In genomic region chr12:53500776-53501614, GRCh38 we compare ENCODE assay signal across 8 cellular contexts. TPM values are rescaled to one million over a fixed set of nuclear protein-coding genes. Genes with fewer than 3 reads are reported as not detected.
DNase-seq lines count a peak whose midpoint lies in the region; ATAC-seq, FAIRE-seq and TF ChIP-seq lines count a peak whose summit lies in the region.

TARBP2 (plus strand) TSS chr12:53501283; CDS start chr12:53501409, 126 bp downstream.

- dilution Hi-C loops in keratinocyte (cut with MboI; ENCODE audit: extremely low pct_ligation_motif_present, low sequenced_read_pairs), result no loop called here

- no peak for FAIRE-seq in keratinocyte (lab: Jason Lieb, UNC)

- no peaks in the 10 kb centered on the region for H4K20me1 ChIP-seq in keratinocyte (ENCODE audit: control insufficient read depth, extremely low read depth, insufficient read depth, low read length)

- H3K36me3 ChIP-seq in keratinocyte (ENCODE audit: control insufficient read depth in 2 of 2, extremely low read depth in 1 of 2, insufficient read depth in 2 of 2, low read length in 2 of 2), result peaks cover 10 to 14% of the 10 kb centered on the region in 2 experiments

- peak within 1 kb of the TSS; percentile 96 for H2AFZ ChIP-seq in keratinocyte (ENCODE audit: control insufficient read depth, low read length)

- H3K9me1 ChIP-seq in keratinocyte (ENCODE audit: control insufficient read depth, extremely low read depth, insufficient read depth, low read length), result no peaks in the 10 kb centered on the region

- peak; percentile 78 for ATAC-seq in HG03432 (IDR thresholded peaks at IDR 0.05; ENCODE audit: unreplicated experiment)

- peak within 1 kb of the TSS; percentile 79 for H3K4me2 ChIP-seq in keratinocyte (ENCODE audit: control insufficient read depth, extremely low read depth, insufficient read depth, low read depth, low read length)

- TF ChIP-seq POLR2A in GM19099 (IDR thresholded peaks at IDR 0.05; ENCODE audit: extremely low read depth, insufficient read length, low read depth), result peak; percentile 91

- H3K27me3 ChIP-seq in keratinocyte (ENCODE audit: control insufficient read depth, extremely low read depth, insufficient read depth, low read length), result no peaks in the 10 kb centered on the region

- peak within 1 kb of the TSS; percentile 78 for H3K9ac ChIP-seq in keratinocyte (ENCODE audit: control insufficient read depth, extremely low read depth, insufficient read depth, low read length)

- H3K27ac ChIP-seq in keratinocyte (ENCODE audit: control insufficient read depth, insufficient read depth, low read length), result peak within 1 kb of the TSS; percentile 84

- peak; percentile 95 for DNase-seq in AG20443 (ENCODE audit: low spot score)
- DNase-seq in NCI-H510A (lab: John Stamatoyannopoulos, UW), result peak; percentile 95
- peak; percentile 96 for DNase-seq in activated CD4-positive, alpha-beta T cell treated with anti-CD3 and anti-CD28 coated beads for 1 hour
- DNase-seq in cerebellum (ENCODE audit: low spot score), result peak; percentile 98
- peak; percentile 98 for DNase-seq in keratinocyte (ENCODE audit: low read depth, low spot score)
- DNase-seq in stimulated activated CD4-positive, alpha-beta T cell treated with anti-CD3 and anti-CD28 coated beads, Interleukin-15, amount 100 ng/mL, for 1 hour (ENCODE audit: low read depth in 1 of 2, low spot score in 1 of 2), result peak; percentile 91 to 94

- H3K4me1 ChIP-seq in keratinocyte (ENCODE audit: control insufficient read depth, extremely low read depth, insufficient read depth, low read length), result peaks cover 21% of the 10 kb centered on the region

- H3K79me2 ChIP-seq in keratinocyte (ENCODE audit: control insufficient read depth, insufficient read depth, low read length), result peaks cover 11% of the 10 kb centered on the region

- no peak for TF ChIP-seq CTCF in keratinocyte (optimal IDR thresholded peaks at IDR 0.05 in 1 of 3, IDR thresholded peaks at IDR 0.05 in 1 of 3, conservative IDR thresholded peaks at IDR 0.05 in 1 of 3; ENCODE audit: extremely low read depth in 1 of 3, insufficient read depth in 2 of 3, low read length in 3 of 3)

- no peaks in the 10 kb centered on the region for H3K9me3 ChIP-seq in keratinocyte (ENCODE audit: control insufficient read depth, low read depth, low read length)

- peak within 1 kb of the TSS; percentile 55 to 74 (median 71) for H3K4me3 ChIP-seq in keratinocyte (ENCODE audit: control insufficient read depth in 2 of 3, extremely low read depth in 1 of 3, insufficient read depth in 2 of 3, low read depth in 1 of 3, low read length in 3 of 3)

RNA-seq across cellular contexts. Expression of gene TARBP2, which starts in this region (rescaled TPM):
- total RNA-seq in cerebellum, result 26.4 TPM
- 21.0 to 30.3 TPM (median 28.4 TPM) in 3 replicates for polyA plus RNA-seq in keratinocyte
- polyA plus RNA-seq in keratinocyte (2011; ENCODE audit: low read depth), result 3.2 TPM
- polyA plus RNA-seq in keratinocyte (2011; cell fraction: cytosol; rRNA removed), result 16.6 and 25.3 TPM in 2 replicates
- polyA plus RNA-seq in keratinocyte (2011; cell fraction: nucleus; rRNA removed), result 51.7 and 52.1 TPM in 2 replicates
- 16.9 and 28.4 TPM in 2 replicates for polyA plus RNA-seq in keratinocyte (2012; ENCODE audit: low replicate concordance)
- 19.0 to 24.6 TPM (median 20.8 TPM) in 3 replicates for polyA minus RNA-seq in keratinocyte
- polyA minus RNA-seq in keratinocyte (2011; cell fraction: cytosol; rRNA and poly(A)+ RNA removed), result 24.7 TPM
- 9.2 and 9.8 TPM in 2 replicates for polyA minus RNA-seq in keratinocyte (2011; cell fraction: nucleus; rRNA and poly(A)+ RNA removed)

Comparison
In these comparisons a context has a peak if more than half of its experiments do, and no peak if none do; other contexts are left out.
1. Peak in every context shown above with its lines: DNase-seq, ATAC-seq, H3K4me3 ChIP-seq and H3K27ac ChIP-seq.